ENCODE assay signal across 1 cellular context in the genomic region with DNA sequence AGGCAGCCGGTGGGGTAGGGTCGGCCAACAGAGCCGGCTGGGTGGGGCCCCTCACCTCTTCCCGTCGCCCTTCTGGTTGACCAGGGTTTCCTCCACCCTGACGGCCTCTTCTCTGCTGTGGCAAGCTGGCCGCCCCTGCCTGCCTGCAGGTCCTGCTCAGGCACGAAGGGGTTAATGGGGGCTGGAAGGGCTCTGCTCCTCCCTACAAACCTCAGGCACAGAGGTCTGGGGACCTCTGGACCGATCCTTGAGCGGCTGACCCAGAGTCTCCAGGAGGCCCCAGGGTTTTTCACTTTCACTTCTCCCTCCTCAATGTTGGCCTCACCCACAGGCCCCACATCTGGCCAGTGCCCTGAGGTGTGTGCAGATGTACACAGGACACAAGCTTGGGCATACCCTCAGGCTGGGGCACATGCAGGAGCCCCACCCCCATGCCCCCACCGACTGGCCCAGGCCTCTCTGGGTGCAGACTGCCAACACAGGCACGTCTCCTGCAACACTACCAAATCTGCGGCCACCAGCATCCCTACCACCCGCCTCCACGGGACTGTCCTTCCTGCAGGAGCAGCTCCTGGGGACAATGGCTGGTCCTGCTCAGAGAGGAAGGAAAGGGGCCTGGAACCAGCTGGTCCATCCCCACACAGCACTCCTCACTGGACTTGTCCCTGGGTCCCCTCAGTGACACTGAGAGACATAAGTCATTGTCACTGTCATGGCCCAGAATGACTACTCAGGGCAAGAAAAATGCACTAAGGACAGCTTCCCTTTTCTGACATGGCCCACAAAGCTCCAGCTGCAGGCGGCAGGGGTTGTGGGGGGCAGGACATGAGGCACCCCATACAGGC.
TF ChIP-seq lines count a peak whose summit lies in the region.

No MANE protein-coding gene starts in this region.

TF ChIP-seq in WTC11, 78 proteins besides CTCF, POLR2A, EP300 and RAD21 (continued from another document):
- TF ChIP-seq, protein P1, sequence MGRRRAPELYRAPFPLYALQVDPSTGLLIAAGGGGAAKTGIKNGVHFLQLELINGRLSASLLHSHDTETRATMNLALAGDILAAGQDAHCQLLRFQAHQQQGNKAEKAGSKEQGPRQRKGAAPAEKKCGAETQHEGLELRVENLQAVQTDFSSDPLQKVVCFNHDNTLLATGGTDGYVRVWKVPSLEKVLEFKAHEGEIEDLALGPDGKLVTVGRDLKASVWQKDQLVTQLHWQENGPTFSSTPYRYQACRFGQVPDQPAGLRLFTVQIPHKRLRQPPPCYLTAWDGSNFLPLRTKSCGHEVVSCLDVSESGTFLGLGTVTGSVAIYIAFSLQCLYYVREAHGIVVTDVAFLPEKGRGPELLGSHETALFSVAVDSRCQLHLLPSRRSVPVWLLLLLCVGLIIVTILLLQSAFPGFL (CRISPR knock-in tag; IDR thresholded peaks at IDR 0.05; ENCODE audit: borderline replicate concordance), result no peak
- TF ChIP-seq TP53 (CRISPR knock-in tag; IDR thresholded peaks at IDR 0.05), result no peak
- TF ChIP-seq, protein P2, sequence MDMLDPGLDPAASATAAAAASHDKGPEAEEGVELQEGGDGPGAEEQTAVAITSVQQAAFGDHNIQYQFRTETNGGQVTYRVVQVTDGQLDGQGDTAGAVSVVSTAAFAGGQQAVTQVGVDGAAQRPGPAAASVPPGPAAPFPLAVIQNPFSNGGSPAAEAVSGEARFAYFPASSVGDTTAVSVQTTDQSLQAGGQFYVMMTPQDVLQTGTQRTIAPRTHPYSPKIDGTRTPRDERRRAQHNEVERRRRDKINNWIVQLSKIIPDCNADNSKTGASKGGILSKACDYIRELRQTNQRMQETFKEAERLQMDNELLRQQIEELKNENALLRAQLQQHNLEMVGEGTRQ (CRISPR knock-in tag; IDR thresholded peaks at IDR 0.05), result no peak
- TF ChIP-seq ZNF416 (CRISPR knock-in tag; IDR thresholded peaks at IDR 0.05), result no peak
- no peak for TF ChIP-seq CBFB (CRISPR knock-in tag; IDR thresholded peaks at IDR 0.05; ENCODE audit: low read depth)
- no peak for TF ChIP-seq TEAD1 (CRISPR knock-in tag; IDR thresholded peaks at IDR 0.05)
- TF ChIP-seq, protein P3, sequence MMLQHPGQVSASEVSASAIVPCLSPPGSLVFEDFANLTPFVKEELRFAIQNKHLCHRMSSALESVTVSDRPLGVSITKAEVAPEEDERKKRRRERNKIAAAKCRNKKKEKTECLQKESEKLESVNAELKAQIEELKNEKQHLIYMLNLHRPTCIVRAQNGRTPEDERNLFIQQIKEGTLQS (CRISPR knock-in tag; conservative IDR thresholded peaks at IDR 0.05), result no peak
- TF ChIP-seq JAZF1 (CRISPR knock-in tag; IDR thresholded peaks at IDR 0.05), result no peak
- TF ChIP-seq, protein P4, sequence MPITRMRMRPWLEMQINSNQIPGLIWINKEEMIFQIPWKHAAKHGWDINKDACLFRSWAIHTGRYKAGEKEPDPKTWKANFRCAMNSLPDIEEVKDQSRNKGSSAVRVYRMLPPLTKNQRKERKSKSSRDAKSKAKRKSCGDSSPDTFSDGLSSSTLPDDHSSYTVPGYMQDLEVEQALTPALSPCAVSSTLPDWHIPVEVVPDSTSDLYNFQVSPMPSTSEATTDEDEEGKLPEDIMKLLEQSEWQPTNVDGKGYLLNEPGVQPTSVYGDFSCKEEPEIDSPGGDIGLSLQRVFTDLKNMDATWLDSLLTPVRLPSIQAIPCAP (CRISPR knock-in tag; IDR thresholded peaks at IDR 0.05), result no peak
- no peak for TF ChIP-seq GRHL2 (CRISPR knock-in tag; IDR thresholded peaks at IDR 0.05; ENCODE audit: insufficient replicate concordance, severe bottlenecking)
- no peak for TF ChIP-seq NR1H2 (CRISPR knock-in tag; IDR thresholded peaks at IDR 0.05)
